In genomic region chr18:3256693-3257626, GRCh38 we compare ENCODE assay signal across 1 cellular context.
A peak's percentile ranks its signal among the peaks of the same experiment; 100 is the strongest.
TF ChIP-seq lines count a peak whose summit lies in the region.

No MANE protein-coding gene starts in this region.

TF ChIP-seq in HEK293, 187 proteins besides CTCF, POLR2A, EP300 and RAD21 (continued from another document and continues in another):
- TF ChIP-seq ZNF18 (tag by site-specific recombination; IDR thresholded peaks at IDR 0.05): no peak
- no peak for TF ChIP-seq ZNF473 (tag by site-specific recombination; IDR thresholded peaks at IDR 0.05)
- no peak for TF ChIP-seq ZNF777 (tag by site-specific recombination; IDR thresholded peaks at IDR 0.05; ENCODE audit: borderline replicate concordance)
- no peak for TF ChIP-seq HIC1 (tag by site-specific recombination; IDR thresholded peaks at IDR 0.05)
- TF ChIP-seq ZNF26 (tag by site-specific recombination; IDR thresholded peaks at IDR 0.05): no peak
- no peak for TF ChIP-seq ZNF354C (tag by site-specific recombination; IDR thresholded peaks at IDR 0.05; ENCODE audit: borderline replicate concordance, low read depth)
- no peak for TF ChIP-seq ZNF16 (tag by site-specific recombination; IDR thresholded peaks at IDR 0.05; ENCODE audit: low read depth)
- no peak for TF ChIP-seq ZNF140 (tag by site-specific recombination; IDR thresholded peaks at IDR 0.05)
- no peak for TF ChIP-seq ZBTB1 (tag by site-specific recombination; IDR thresholded peaks at IDR 0.05)
- no peak for TF ChIP-seq ZNF580 (tag by site-specific recombination; IDR thresholded peaks at IDR 0.05)
- TF ChIP-seq SP7 (tag by site-specific recombination; IDR thresholded peaks at IDR 0.05): peak; percentile 29; the same call in 1 of the 2 replicates
- no peak for TF ChIP-seq IKZF3 (tag by site-specific recombination; IDR thresholded peaks at IDR 0.05)
- 0 out of 2 replicates have a peak, but pooled peaks have one; percentile 54 for TF ChIP-seq ZBTB6 (tag by site-specific recombination; IDR thresholded peaks at IDR 0.05)
- no peak for TF ChIP-seq ZNF138 (tag by site-specific recombination; IDR thresholded peaks at IDR 0.05; ENCODE audit: borderline replicate concordance)
- no peak for TF ChIP-seq ZNF548 (tag by site-specific recombination; IDR thresholded peaks at IDR 0.05)
- no peak for TF ChIP-seq SCRT1 (tag by site-specific recombination; IDR thresholded peaks at IDR 0.05; ENCODE audit: borderline replicate concordance)
- TF ChIP-seq GLIS1 (tag by site-specific recombination; IDR thresholded peaks at IDR 0.05): no peak
- 0 out of 2 replicates have a peak, but pooled peaks have one; percentile 14 for TF ChIP-seq ZNF335 (tag by site-specific recombination; conservative IDR thresholded peaks at IDR 0.05)
- no peak for TF ChIP-seq ZNF169 (tag by site-specific recombination; IDR thresholded peaks at IDR 0.05)
- no peak for TF ChIP-seq GFI1B (tag by site-specific recombination; IDR thresholded peaks at IDR 0.05)
- no peak for TF ChIP-seq ZBTB21 (tag by site-specific recombination; IDR thresholded peaks at IDR 0.05)
- no peak for TF ChIP-seq ZNF121 (tag by site-specific recombination; IDR thresholded peaks at IDR 0.05)
- no peak for TF ChIP-seq ZNF302 (tag by site-specific recombination; IDR thresholded peaks at IDR 0.05; ENCODE audit: low read depth)
- no peak for TF ChIP-seq ZNF112 (tag by site-specific recombination; IDR thresholded peaks at IDR 0.05)
- no peak for TF ChIP-seq ZNF433 (tag by site-specific recombination; IDR thresholded peaks at IDR 0.05; ENCODE audit: low read depth)
- peak; percentile 26; the same call in 1 of the 2 replicates for TF ChIP-seq ZNF449 (tag by site-specific recombination; IDR thresholded peaks at IDR 0.05)
- TF ChIP-seq ZNF362 (tag by site-specific recombination; IDR thresholded peaks at IDR 0.05): no peak
- no peak for TF ChIP-seq SETDB1 (IDR thresholded peaks at IDR 0.05; ENCODE audit: insufficient read length, low read length)
- TF ChIP-seq ZNF292 (tag by site-specific recombination; IDR thresholded peaks at IDR 0.05; ENCODE audit: borderline replicate concordance, low read depth): no peak
- TF ChIP-seq ZNF2 (tag by site-specific recombination; IDR thresholded peaks at IDR 0.05): no peak
- TF ChIP-seq ZBTB8A (tag by site-specific recombination; IDR thresholded peaks at IDR 0.05): no peak
- peak; percentile 81 for TF ChIP-seq PRDM6 (tag by site-specific recombination; IDR thresholded peaks at IDR 0.05)
- TF ChIP-seq ZBTB20 (tag by site-specific recombination; IDR thresholded peaks at IDR 0.05): no peak
- TF ChIP-seq TRIM28 (IDR thresholded peaks at IDR 0.05; ENCODE audit: borderline replicate concordance, low read length): no peak
- TF ChIP-seq ZNF324 (tag by site-specific recombination; IDR thresholded peaks at IDR 0.05): no peak
- no peak for TF ChIP-seq ZNF677 (tag by site-specific recombination; IDR thresholded peaks at IDR 0.05)
- no peak for TF ChIP-seq KLF7 (tag by site-specific recombination; IDR thresholded peaks at IDR 0.05; ENCODE audit: borderline replicate concordance)
- no peak for TF ChIP-seq ZNF423 (tag by site-specific recombination; IDR thresholded peaks at IDR 0.05)
- TF ChIP-seq ZNF629 (tag by site-specific recombination; IDR thresholded peaks at IDR 0.05): peak; percentile 20; the same call in 1 of the 2 replicates
- TF ChIP-seq KLF17 (tag by site-specific recombination; IDR thresholded peaks at IDR 0.05): 0 out of 2 replicates have a peak, but pooled peaks have one; percentile 38
- TF ChIP-seq ZNF24 (tag by site-specific recombination; IDR thresholded peaks at IDR 0.05): no peak
- TF ChIP-seq ZNF148 (tag by site-specific recombination; IDR thresholded peaks at IDR 0.05; ENCODE audit: borderline replicate concordance): no peak
- TF ChIP-seq ZFP3 (tag by site-specific recombination; IDR thresholded peaks at IDR 0.05; ENCODE audit: low read depth): no peak
- TF ChIP-seq ZNF416 (tag by site-specific recombination; IDR thresholded peaks at IDR 0.05): no peak
- TF ChIP-seq BCL11B (tag by site-specific recombination; IDR thresholded peaks at IDR 0.05; ENCODE audit: low read depth): no peak
- no peak for TF ChIP-seq HOXA7 (CRISPR knock-in tag; IDR thresholded peaks at IDR 0.05; ENCODE audit: borderline replicate concordance)
- 0 out of 2 replicates have a peak, but pooled peaks have one; percentile 14 for TF ChIP-seq SP2 (tag by site-specific recombination; IDR thresholded peaks at IDR 0.05)
- no peak for TF ChIP-seq ZNF146 (tag by site-specific recombination; IDR thresholded peaks at IDR 0.05)
- TF ChIP-seq ZNF585B (tag by site-specific recombination; IDR thresholded peaks at IDR 0.05): no peak
- TF ChIP-seq ZNF239 (tag by site-specific recombination; IDR thresholded peaks at IDR 0.05): no peak
- no peak for TF ChIP-seq ZNF513 (tag by site-specific recombination; IDR thresholded peaks at IDR 0.05)
